1 cellular context compared by ENCODE assay signal in the genomic region with DNA sequence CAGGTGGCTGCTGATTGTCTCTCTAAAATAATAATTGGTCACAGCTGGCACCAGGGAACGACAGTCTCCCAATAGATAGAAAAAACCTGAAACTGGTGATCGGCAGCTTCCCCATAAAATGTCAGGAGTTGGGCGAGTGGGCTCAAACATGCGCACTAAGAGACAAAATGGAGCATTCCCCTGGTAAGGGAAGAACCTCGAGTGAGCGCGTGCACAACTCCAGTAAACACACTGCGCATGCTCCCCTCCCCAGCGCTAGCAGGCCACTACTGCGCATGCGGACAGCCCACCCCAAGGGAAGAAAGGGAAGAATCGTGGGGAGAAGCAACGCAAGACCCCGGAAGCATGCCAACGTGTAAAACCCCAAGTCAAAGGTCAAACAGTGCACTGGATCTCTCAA.
TF ChIP-seq lines count a peak whose summit lies in the region.

No MANE protein-coding gene starts in this region.

TF ChIP-seq in K562, 482 proteins besides CTCF, POLR2A, EP300 and RAD21 (continued from another document and continues in another):
- TF ChIP-seq NRF1 (conservative IDR thresholded peaks at IDR 0.05 in 1 of 2, IDR thresholded peaks at IDR 0.05 in 1 of 2) (peak; percentile 94), CHD1 (IDR thresholded peaks at IDR 0.05; ENCODE audit: low read length) (no peak), THRAP3 (IDR thresholded peaks at IDR 0.05; ENCODE audit: borderline replicate concordance) (no peak), EP400 (IDR thresholded peaks at IDR 0.05) (0 out of 2 replicates have a peak, but pooled peaks have one; percentile 27), ZNF766 (CRISPR knock-in tag; conservative IDR thresholded peaks at IDR 0.05) (no peak), ZNF347 (CRISPR knock-in tag; IDR thresholded peaks at IDR 0.05; ENCODE audit: low read depth) (no peak), HSF4 (CRISPR knock-in tag; IDR thresholded peaks at IDR 0.05; ENCODE audit: borderline replicate concordance) (no peak), CREB1 (IDR thresholded peaks at IDR 0.05) (no peak), CREB1 (CRISPR knock-in tag; IDR thresholded peaks at IDR 0.05) (no peak), POLR2AphosphoS2 (IDR thresholded peaks at IDR 0.05; ENCODE audit: low read length) (no peak), ZNF76 (CRISPR knock-in tag; IDR thresholded peaks at IDR 0.05; ENCODE audit: borderline replicate concordance) (no peak), ZNF263 (CRISPR knock-in tag; IDR thresholded peaks at IDR 0.05; ENCODE audit: borderline replicate concordance) (no peak), NFYB (IDR thresholded peaks at IDR 0.05; ENCODE audit: extremely low read depth, insufficient read length) (no peak), ZNF589 (CRISPR knock-in tag; IDR thresholded peaks at IDR 0.05; ENCODE audit: low read depth) (no peak), ZNF280B (CRISPR knock-in tag; IDR thresholded peaks at IDR 0.05) (no peak), ZBTB17 (CRISPR knock-in tag; IDR thresholded peaks at IDR 0.05) (no peak), SAFB2 (IDR thresholded peaks at IDR 0.05; ENCODE audit: borderline replicate concordance, low read depth, low read length, severe bottlenecking) (no peak), ZNF140 (CRISPR knock-in tag; IDR thresholded peaks at IDR 0.05) (no peak), NCOR1 (IDR thresholded peaks at IDR 0.05) (no peak), POLR2AphosphoS5 (IDR thresholded peaks at IDR 0.05; ENCODE audit: control insufficient read depth, insufficient read depth, low read depth, low read length) (no peak), ZBTB26 (CRISPR knock-in tag; IDR thresholded peaks at IDR 0.05) (no peak), ZC3H11A (IDR thresholded peaks at IDR 0.05; ENCODE audit: low read depth, low read length) (no peak), ZNF584 (CRISPR knock-in tag; IDR thresholded peaks at IDR 0.05; ENCODE audit: low read depth) (no peak), RBFOX2 (IDR thresholded peaks at IDR 0.05; ENCODE audit: low read depth, low read length) (peak; percentile 31; the same call in 1 of the 2 replicates), MAX (CRISPR knock-in tag; IDR thresholded peaks at IDR 0.05) (peak; percentile 33; the same call in 1 of the 2 replicates), CLOCK (CRISPR knock-in tag; IDR thresholded peaks at IDR 0.05; ENCODE audit: borderline replicate concordance) (no peak), ELK3 (CRISPR knock-in tag; IDR thresholded peaks at IDR 0.05) (no peak), MEIS2 (IDR thresholded peaks at IDR 0.05; ENCODE audit: partially characterized antibody) (peak; percentile 64), DLX4 (CRISPR knock-in tag; IDR thresholded peaks at IDR 0.05) (no peak), HOMEZ (CRISPR knock-in tag; IDR thresholded peaks at IDR 0.05) (no peak), CUX1 (CRISPR knock-in tag; IDR thresholded peaks at IDR 0.05) (no peak), ZBTB2 (IDR thresholded peaks at IDR 0.05) (peak; percentile 79), ESRRB (CRISPR knock-in tag; IDR thresholded peaks at IDR 0.05; ENCODE audit: borderline replicate concordance) (no peak)
- TF ChIP-seq, protein P1, sequence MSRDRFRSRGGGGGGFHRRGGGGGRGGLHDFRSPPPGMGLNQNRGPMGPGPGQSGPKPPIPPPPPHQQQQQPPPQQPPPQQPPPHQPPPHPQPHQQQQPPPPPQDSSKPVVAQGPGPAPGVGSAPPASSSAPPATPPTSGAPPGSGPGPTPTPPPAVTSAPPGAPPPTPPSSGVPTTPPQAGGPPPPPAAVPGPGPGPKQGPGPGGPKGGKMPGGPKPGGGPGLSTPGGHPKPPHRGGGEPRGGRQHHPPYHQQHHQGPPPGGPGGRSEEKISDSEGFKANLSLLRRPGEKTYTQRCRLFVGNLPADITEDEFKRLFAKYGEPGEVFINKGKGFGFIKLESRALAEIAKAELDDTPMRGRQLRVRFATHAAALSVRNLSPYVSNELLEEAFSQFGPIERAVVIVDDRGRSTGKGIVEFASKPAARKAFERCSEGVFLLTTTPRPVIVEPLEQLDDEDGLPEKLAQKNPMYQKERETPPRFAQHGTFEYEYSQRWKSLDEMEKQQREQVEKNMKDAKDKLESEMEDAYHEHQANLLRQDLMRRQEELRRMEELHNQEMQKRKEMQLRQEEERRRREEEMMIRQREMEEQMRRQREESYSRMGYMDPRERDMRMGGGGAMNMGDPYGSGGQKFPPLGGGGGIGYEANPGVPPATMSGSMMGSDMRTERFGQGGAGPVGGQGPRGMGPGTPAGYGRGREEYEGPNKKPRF (IDR thresholded peaks at IDR 0.05; ENCODE audit: low read depth, low read length) = no peak
- TF ChIP-seq, protein P2, sequence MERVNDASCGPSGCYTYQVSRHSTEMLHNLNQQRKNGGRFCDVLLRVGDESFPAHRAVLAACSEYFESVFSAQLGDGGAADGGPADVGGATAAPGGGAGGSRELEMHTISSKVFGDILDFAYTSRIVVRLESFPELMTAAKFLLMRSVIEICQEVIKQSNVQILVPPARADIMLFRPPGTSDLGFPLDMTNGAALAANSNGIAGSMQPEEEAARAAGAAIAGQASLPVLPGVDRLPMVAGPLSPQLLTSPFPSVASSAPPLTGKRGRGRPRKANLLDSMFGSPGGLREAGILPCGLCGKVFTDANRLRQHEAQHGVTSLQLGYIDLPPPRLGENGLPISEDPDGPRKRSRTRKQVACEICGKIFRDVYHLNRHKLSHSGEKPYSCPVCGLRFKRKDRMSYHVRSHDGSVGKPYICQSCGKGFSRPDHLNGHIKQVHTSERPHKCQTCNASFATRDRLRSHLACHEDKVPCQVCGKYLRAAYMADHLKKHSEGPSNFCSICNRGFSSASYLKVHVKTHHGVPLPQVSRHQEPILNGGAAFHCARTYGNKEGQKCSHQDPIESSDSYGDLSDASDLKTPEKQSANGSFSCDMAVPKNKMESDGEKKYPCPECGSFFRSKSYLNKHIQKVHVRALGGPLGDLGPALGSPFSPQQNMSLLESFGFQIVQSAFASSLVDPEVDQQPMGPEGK (CRISPR knock-in tag; IDR thresholded peaks at IDR 0.05; ENCODE audit: borderline replicate concordance) = no peak
